8 cellular contexts compared by ENCODE assay signal in genomic region chr6:116462516-116462915, GRCh38. TPM values are rescaled to one million over a fixed set of nuclear protein-coding genes. Genes with fewer than 3 reads are reported as not detected.
A peak's percentile ranks its signal among the peaks of the same experiment; 100 is the strongest.
DNase-seq lines count a peak whose midpoint lies in the region; ATAC-seq, FAIRE-seq and TF ChIP-seq lines count a peak whose summit lies in the region.

No MANE protein-coding gene starts in this region.

- intact Hi-C loops in HepG2 (cut with micrococcal nuclease; ENCODE audit: unreplicated experiment) = no loop called here

- TF ChIP-seq EP300 in HepG2 (IDR thresholded peaks at IDR 0.05; ENCODE audit: low read depth in 2 of 2, low read length in 2 of 2) (no peak), HepG2 (CRISPR knock-in tag; IDR thresholded peaks at IDR 0.05; ENCODE audit: borderline replicate concordance) (no peak)

- BruUV-seq in HepG2 (replicated peaks; lab: Mats Ljungman, UMichigan) = no TSS peak

- peak overlapping the region; percentile 66 for H3K4me3 Mint-ChIP-seq in GM23338

- H3K9ac ChIP-seq in HepG2 (ENCODE audit: insufficient read depth, low read depth, low read length) = no peak overlapping the region

- no peak overlapping the region for H3K27ac Mint-ChIP-seq in GM23338

- H3K4me3 ChIP-seq in GM12865 (ENCODE audit: low read depth, low read length) = peak overlapping the region; percentile 66
- H3K4me3 ChIP-seq in GM23338 = peak overlapping the region; percentile 56
- peak overlapping the region; percentile 34 for H3K4me3 ChIP-seq in WERI-Rb-1 (ENCODE audit: low read depth, low read length)
- no peak overlapping the region for H3K4me3 ChIP-seq in HepG2 (replicated peaks in 1 of 3; ENCODE audit: insufficient read depth in 1 of 3, low read depth in 2 of 3, low read length in 3 of 3)

- no peaks in the 10 kb centered on the region; the same call in 1 of the 2 replicates for H4K20me1 ChIP-seq in GM23338 (replicated peaks; ENCODE audit: insufficient read depth)
- H4K20me1 ChIP-seq in HepG2 (ENCODE audit: insufficient read depth, low read length) = no peaks in the 10 kb centered on the region

- no peak for TF ChIP-seq POLR2A in HepG2 (IDR thresholded peaks at IDR 0.05; ENCODE audit: insufficient read depth in 1 of 2, low read depth in 2 of 2, low read length in 2 of 2)

- no peak overlapping the region for H3K27ac ChIP-seq in GM23338 (ENCODE audit: low read depth)
- no peak overlapping the region for H3K27ac ChIP-seq in WERI-Rb-1
- no peak overlapping the region for H3K27ac ChIP-seq in HepG2 (ENCODE audit: extremely low read length, insufficient read depth, low read length)

- TF ChIP-seq CTCF in GM12865 (IDR thresholded peaks at IDR 0.05; ENCODE audit: insufficient read depth, low read depth, low read length, missing control alignments) (no peak), GM23338 (conservative IDR thresholded peaks at IDR 0.05; ENCODE audit: low read depth in 2 of 2) (no peak), WERI-Rb-1 (IDR thresholded peaks at IDR 0.05; ENCODE audit: low read depth, low read length) (no peak), HepG2 (CRISPR knock-in tag; IDR thresholded peaks at IDR 0.05) (no peak)

- no peak for FAIRE-seq in HepG2 (lab: Jason Lieb, UNC)

- H3K79me2 ChIP-seq in GM23338 (replicated peaks; ENCODE audit: insufficient read depth) (no peaks in the 10 kb centered on the region), HepG2 (ENCODE audit: insufficient read depth, low read length) (no peaks in the 10 kb centered on the region)

- CTCF ChIA-PET in HepG2 (lab: Yijun Ruan, JAX; ENCODE audit: low intra/inter-chr PET ratio, low total read pairs) = no interaction called here

- peaks cover 27% of the 10 kb centered on the region for H3K27me3 Mint-ChIP-seq in GM23338 (ENCODE audit: insufficient read depth, low read depth, poor library complexity)

- TF ChIP-seq RAD21 in HepG2 (CRISPR knock-in tag; IDR thresholded peaks at IDR 0.05) = no peak

- H3K9me3 ChIP-seq in WERI-Rb-1 (ENCODE audit: severe bottlenecking) (no peaks in the 10 kb centered on the region), HepG2 (ENCODE audit: low read length) (no peaks in the 10 kb centered on the region)

- no peaks in the 10 kb centered on the region; the same call in 1 of the 2 replicates for H3K4me1 ChIP-seq in GM23338 (ENCODE audit: insufficient read depth)
- no peaks in the 10 kb centered on the region for H3K4me1 ChIP-seq in HepG2 (ENCODE audit: insufficient read depth, low read length)

- H2AFZ ChIP-seq in GM23338 = peak overlapping the region; percentile 93
- H2AFZ ChIP-seq in HepG2 (ENCODE audit: low read length) = no peak overlapping the region

- in situ Hi-C loops in HepG2 (cut with HindIII; ENCODE audit: extremely low pct_ligation_motif_present, low pct_unique_long_range_greater_than_20kb) = no loop called here

- DNase-seq in GM12865 (ENCODE audit: low read depth) = no peak
- DNase-seq in GM23338 (ENCODE audit: low spot score) = no peak
- no peak for DNase-seq in WERI-Rb-1
- no peak for DNase-seq in HepG2 (ENCODE audit: low spot score)
- DNase-seq in AG08395 (ENCODE audit: low spot score) = no peak
- DNase-seq in mesenteric fat pad (ENCODE audit: low spot score) = no peak
- no peak for DNase-seq in NCI-H510A (lab: John Stamatoyannopoulos, UW)
- DNase-seq in SW 1271 (lab: John Stamatoyannopoulos, UW) = no peak

- H3K4me2 ChIP-seq in GM23338 = peak overlapping the region; percentile 82
- no peak overlapping the region for H3K4me2 ChIP-seq in HepG2 (ENCODE audit: low read depth, low read length)

- H3K9me2 ChIP-seq in GM23338 (ENCODE audit: insufficient read depth) = no peaks in the 10 kb centered on the region

- H3K36me3 Mint-ChIP-seq in GM23338 (ENCODE audit: low read depth) = no peaks in the 10 kb centered on the region

- H3K9me3 Mint-ChIP-seq in GM23338 = no peaks in the 10 kb centered on the region

- peaks cover 4% of the 10 kb centered on the region for H3F3A ChIP-seq in GM23338 (replicated peaks; ENCODE audit: low read depth)

- peak; percentile 6; the same call in 2 of the 3 replicates for ATAC-seq in GM23338
- ATAC-seq in HepG2 = no peak

- peaks cover 31% of the 10 kb centered on the region for H3K4me1 Mint-ChIP-seq in GM23338

- 64% methylated on average over 11 of the region's 11 CpGs for WGBS in HepG2 (ENCODE audit: low lambda C conversion rate)

- H3K36me3 ChIP-seq in GM23338 (ENCODE audit: insufficient read depth) (no peaks in the 10 kb centered on the region), WERI-Rb-1 (no peaks in the 10 kb centered on the region), HepG2 (replicated peaks in 1 of 2; ENCODE audit: control insufficient read depth in 1 of 2, insufficient read depth in 2 of 2, low read length in 2 of 2) (no peaks in the 10 kb centered on the region)

- peaks cover 48% of the 10 kb centered on the region for H3K27me3 ChIP-seq in GM23338 (ENCODE audit: insufficient read depth)
- H3K27me3 ChIP-seq in WERI-Rb-1 (ENCODE audit: insufficient read depth, low read depth, severe bottlenecking) = no peaks in the 10 kb centered on the region
- H3K27me3 ChIP-seq in HepG2 (ENCODE audit: control insufficient read depth in 1 of 2, insufficient read depth in 2 of 2, low read length in 2 of 2) = peaks cover 0 to 23% of the 10 kb centered on the region in 2 experiments; a peak in 3 of 5 replicates

- POLR2A ChIA-PET in HepG2 (lab: Yijun Ruan, JAX) = no interaction called here

TF ChIP-seq in GM23338, 12 proteins besides CTCF, POLR2A, EP300 and RAD21 (continues in another document):
- TF ChIP-seq CREB1 (CRISPR knock-in tag; IDR thresholded peaks at IDR 0.05; ENCODE audit: low read depth) (no peak), ZNF114 (CRISPR knock-in tag; IDR thresholded peaks at IDR 0.05) (no peak), NANOG (IDR thresholded peaks at IDR 0.05; ENCODE audit: borderline replicate concordance) (no peak), JUNB (IDR thresholded peaks at IDR 0.05; ENCODE audit: unreplicated experiment) (no peak), EZH2phosphoT487 (IDR thresholded peaks at IDR 0.05; ENCODE audit: unreplicated experiment) (no peak)

TF ChIP-seq in HepG2, 621 proteins besides CTCF, POLR2A, EP300 and RAD21 (continues in another document):
- TF ChIP-seq ZNF496 (CRISPR knock-in tag; IDR thresholded peaks at IDR 0.05; ENCODE audit: insufficient replicate concordance) (no peak), CBX2 (IDR thresholded peaks at IDR 0.05; ENCODE audit: low read depth, low read length) (peak; percentile 61), CBX2 (CRISPR knock-in tag; IDR thresholded peaks at IDR 0.05; ENCODE audit: low read depth) (no peak), XBP1 (CRISPR knock-in tag; IDR thresholded peaks at IDR 0.05) (no peak)

RNA-seq across cellular contexts. Expression of gene CALHM6, which starts 1.3 kb away (rescaled TPM):
- total RNA-seq in GM23338 (2014; rRNA removed; shearing (Covaris generic)) = 0.27 and 1.6 TPM in 2 replicates
- polyA plus RNA-seq in GM23338 (2016; fragmentation: Nextera tagmentation; extraction: Ambion mirVana) (1.2 and 2.6 TPM in 2 replicates), HepG2 (2011; rRNA removed) (not detected in 2 replicates)
- total RNA-seq in HepG2 (2016; rRNA removed; fragmentation: Illumina TruSeq; extraction: Trizol) (not detected in 2 replicates), mesenteric fat pad (0.77 TPM)
- not detected in 2 replicates for total RNA-seq in HepG2 (2016; cell fraction: cytosol; rRNA removed; fragmentation: Illumina TruSeq; extraction: Trizol; ENCODE audit: low read depth)
- total RNA-seq in HepG2 (2016; cell fraction: insoluble cytoplasmic fraction; rRNA removed; fragmentation: Illumina TruSeq; extraction: Trizol) = not detected in 2 replicates
- total RNA-seq in HepG2 (2016; cell fraction: membrane; rRNA removed; fragmentation: Illumina TruSeq; extraction: Trizol) = not detected in 2 replicates
- total RNA-seq in HepG2 (2016; cell fraction: nucleus; rRNA removed; fragmentation: Illumina TruSeq; extraction: Trizol) = not detected in 2 replicates
- polyA plus RNA-seq in HepG2 (2011; cell fraction: cytosol; rRNA removed) = not detected in 2 replicates
- polyA plus RNA-seq in HepG2 (2011; cell fraction: nucleus; rRNA removed) = not detected in 2 replicates
- polyA plus RNA-seq in HepG2 (2012) = not detected in 2 replicates
- not detected in 2 replicates for polyA plus RNA-seq in HepG2 (2016; cell fraction: cytosol; fragmentation: Illumina TruSeq; extraction: Trizol; ENCODE audit: low read depth)
- polyA plus RNA-seq in HepG2 (2016; cell fraction: insoluble cytoplasmic fraction; fragmentation: Illumina TruSeq; extraction: Trizol; ENCODE audit: low read depth) = not detected in 2 replicates
- not detected in 2 replicates for polyA plus RNA-seq in HepG2 (2016; cell fraction: membrane; fragmentation: Illumina TruSeq; extraction: Trizol; ENCODE audit: low read depth)
- not detected in 2 replicates for polyA plus RNA-seq in HepG2 (2016; cell fraction: nucleus; fragmentation: Illumina TruSeq; extraction: Trizol; ENCODE audit: insufficient read depth, low read depth)
- polyA minus RNA-seq in HepG2 (2011; rRNA and poly(A)+ RNA removed; ENCODE audit: low replicate concordance) = not detected in 2 replicates
- polyA minus RNA-seq in HepG2 (2011; cell fraction: cytosol; rRNA and poly(A)+ RNA removed) = not detected in 2 replicates
- not detected in 2 replicates for polyA minus RNA-seq in HepG2 (2011; cell fraction: nucleus; rRNA and poly(A)+ RNA removed)

RNA-seq across cellular contexts. Expression of gene CALHM5, which starts 48.9 kb away (rescaled TPM):
- 0.10 and 0.16 TPM in 2 replicates for total RNA-seq in GM23338 (2014; rRNA removed; shearing (Covaris generic))
- polyA plus RNA-seq in GM23338 (2016; fragmentation: Nextera tagmentation; extraction: Ambion mirVana) (0.02 and 0.03 TPM in 2 replicates), HepG2 (2011; rRNA removed) (not detected in 2 replicates)
- total RNA-seq in HepG2 (2016; rRNA removed; fragmentation: Illumina TruSeq; extraction: Trizol) (not detected in 2 replicates), mesenteric fat pad (2.8 TPM)
- not detected in 2 replicates for total RNA-seq in HepG2 (2016; cell fraction: cytosol; rRNA removed; fragmentation: Illumina TruSeq; extraction: Trizol; ENCODE audit: low read depth)
- not detected in 2 replicates for total RNA-seq in HepG2 (2016; cell fraction: insoluble cytoplasmic fraction; rRNA removed; fragmentation: Illumina TruSeq; extraction: Trizol)
- not detected in 2 replicates for total RNA-seq in HepG2 (2016; cell fraction: membrane; rRNA removed; fragmentation: Illumina TruSeq; extraction: Trizol)
- total RNA-seq in HepG2 (2016; cell fraction: nucleus; rRNA removed; fragmentation: Illumina TruSeq; extraction: Trizol) = not detected in 2 replicates
- not detected in 2 replicates for polyA plus RNA-seq in HepG2 (2011; cell fraction: cytosol; rRNA removed)
- polyA plus RNA-seq in HepG2 (2011; cell fraction: nucleus; rRNA removed) = not detected in 2 replicates
- polyA plus RNA-seq in HepG2 (2012) = not detected in 2 replicates
- not detected in 2 replicates for polyA plus RNA-seq in HepG2 (2016; cell fraction: cytosol; fragmentation: Illumina TruSeq; extraction: Trizol; ENCODE audit: low read depth)
- not detected in 2 replicates for polyA plus RNA-seq in HepG2 (2016; cell fraction: insoluble cytoplasmic fraction; fragmentation: Illumina TruSeq; extraction: Trizol; ENCODE audit: low read depth)
- not detected in 2 replicates for polyA plus RNA-seq in HepG2 (2016; cell fraction: membrane; fragmentation: Illumina TruSeq; extraction: Trizol; ENCODE audit: low read depth)
- not detected in 2 replicates for polyA plus RNA-seq in HepG2 (2016; cell fraction: nucleus; fragmentation: Illumina TruSeq; extraction: Trizol; ENCODE audit: insufficient read depth, low read depth)
- not detected in 2 replicates for polyA minus RNA-seq in HepG2 (2011; rRNA and poly(A)+ RNA removed; ENCODE audit: low replicate concordance)
- not detected in 2 replicates for polyA minus RNA-seq in HepG2 (2011; cell fraction: cytosol; rRNA and poly(A)+ RNA removed)
- not detected in 2 replicates for polyA minus RNA-seq in HepG2 (2011; cell fraction: nucleus; rRNA and poly(A)+ RNA removed)

Comparison
In these comparisons a context has a peak if more than half of its experiments do, and no peak if none do; other contexts are left out.
1. H3K4me3 ChIP-seq: peak in GM12865 (single experiment), GM23338 (single experiment) and WERI-Rb-1 (single experiment); none in HepG2 (0 of 3).